Comparison of ENCODE assay signal across 8 cellular contexts in the genomic region with DNA sequence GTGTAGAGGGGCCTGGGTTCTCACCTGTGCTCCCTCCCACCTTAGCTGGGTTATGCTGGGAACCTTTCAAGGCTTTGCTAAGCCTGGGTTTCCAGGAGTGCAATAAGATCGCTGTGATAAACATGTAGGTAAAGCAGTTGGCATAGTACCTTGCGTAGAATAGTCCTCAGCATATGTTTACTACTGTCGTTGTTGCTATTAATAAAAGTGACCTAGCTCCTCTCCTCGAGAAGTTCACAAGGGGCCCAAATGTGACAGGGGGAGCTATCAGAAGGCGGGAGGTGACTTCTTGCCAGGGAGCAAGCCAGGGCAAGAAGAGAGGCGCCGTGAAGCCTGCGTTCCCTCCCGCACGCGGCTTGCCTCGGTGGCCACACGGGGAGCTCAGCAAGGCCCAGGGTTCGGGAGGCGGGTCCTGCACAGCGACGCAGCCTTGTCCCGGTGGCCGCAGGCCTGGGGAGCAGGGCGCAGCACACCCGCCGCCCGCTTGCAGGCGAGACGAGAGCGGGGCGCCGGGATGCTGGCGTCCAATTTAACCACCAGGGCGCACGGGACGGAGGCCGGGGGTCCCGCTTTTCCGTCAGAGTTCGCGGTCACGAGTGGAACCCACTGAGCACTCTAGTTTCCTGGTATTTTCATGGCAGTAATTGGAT.
DNase-seq lines count a peak whose midpoint lies in the region; ATAC-seq and TF ChIP-seq lines count a peak whose summit lies in the region.

No MANE protein-coding gene starts in this region.

- H3K9ac ChIP-seq in smooth muscle cell (ENCODE audit: low read depth), result peak overlapping the region; percentile 59

- no peak for TF ChIP-seq CTCF in A673 (conservative IDR thresholded peaks at IDR 0.05; ENCODE audit: low read depth, low read length)
- TF ChIP-seq CTCF in GM12864 (IDR thresholded peaks at IDR 0.05; ENCODE audit: low read depth, low read length, missing control alignments), result peak; percentile 15
- TF ChIP-seq CTCF in body of pancreas (IDR thresholded peaks at IDR 0.05), result peak in 3 of 7 experiments; percentile 18 to 28 (median 27)
- no peak for TF ChIP-seq CTCF in smooth muscle cell (IDR thresholded peaks at IDR 0.05; ENCODE audit: borderline replicate concordance, insufficient read depth, poor library complexity, severe bottlenecking)

- H3K27me3 ChIP-seq in A673 (replicated peaks; ENCODE audit: insufficient read depth, low read depth, low read length, poor library complexity), result peaks cover 79% of the 10 kb centered on the region
- no peaks in the 10 kb centered on the region for H3K27me3 ChIP-seq in body of pancreas
- no peaks in the 10 kb centered on the region for H3K27me3 ChIP-seq in smooth muscle cell (ENCODE audit: low read depth)

- H3K36me3 ChIP-seq in A673 (ENCODE audit: insufficient read depth, low read length, poor library complexity, severe bottlenecking) (no peaks in the 10 kb centered on the region), body of pancreas (replicated peaks in 1 of 2; ENCODE audit: insufficient read depth in 1 of 2, low read depth in 2 of 2) (no peaks in the 10 kb centered on the region), smooth muscle cell (ENCODE audit: low read depth) (no peaks in the 10 kb centered on the region)

- peak overlapping the region; percentile 40 for H3K4me3 ChIP-seq in A673 (ENCODE audit: low read depth, low read length, poor library complexity, severe bottlenecking)
- peak overlapping the region; percentile 66 for H3K4me3 ChIP-seq in GM12864 (ENCODE audit: low read depth, low read length)
- peak overlapping the region; percentile 17 to 48 for H3K4me3 ChIP-seq in body of pancreas
- H3K4me3 ChIP-seq in smooth muscle cell, result peak overlapping the region; percentile 57

- H4K20me1 ChIP-seq in smooth muscle cell (ENCODE audit: low read depth), result no peaks in the 10 kb centered on the region

- CTCF ChIA-PET in A673 (lab: Charles Lee), result interaction anchor here (0.5 kb wide), 1 partner anchor 425 kb away, joined by 3 read pairs; no protein-coding TSS in a partner anchor

- peak overlapping the region; percentile 90 for H2AFZ ChIP-seq in smooth muscle cell (ENCODE audit: low read depth)

- peaks cover 18% of the 10 kb centered on the region for H3F3A ChIP-seq in smooth muscle cell (ENCODE audit: low read depth)

- TF ChIP-seq POLR2A in body of pancreas (IDR thresholded peaks at IDR 0.05), result peak; percentile 0 to 48 (median 44)

- BruUV-seq in A673 (replicated peaks; lab: Mats Ljungman, UMichigan), result no TSS peak

- H3K4me1 ChIP-seq in A673 (ENCODE audit: insufficient read depth, low read length, poor library complexity, severe bottlenecking), result peaks cover 5% of the 10 kb centered on the region
- H3K4me1 ChIP-seq in body of pancreas, result peaks cover 20% of the 10 kb centered on the region
- H3K4me1 ChIP-seq in smooth muscle cell (ENCODE audit: low read depth), result peaks cover 23% of the 10 kb centered on the region

- WGBS in body of pancreas, 2 donors, result 4 to 63% methylated on average over 2 to 31 of the region's 38 CpGs
- WGBS in smooth muscle cell (ENCODE audit: low lambda C conversion rate), result 10% methylated on average over 26 of the region's 38 CpGs

- DNase-seq in A673 (ENCODE audit: low spot score) (no peak), GM12864 (ENCODE audit: low read depth) (no peak), NCI-H2196 treated with DMSO at 0.1 percent for 48 hours (lab: John Stamatoyannopoulos, UW; ENCODE audit: unreplicated experiment) (peak; percentile 55), body of pancreas (peak; percentile 33 to 51 (median 36)), iris pigment epithelial cell (ENCODE audit: low read depth) (peak; percentile 11), smooth muscle cell (lab: John Stamatoyannopoulos, UW; ENCODE audit: unreplicated experiment) (no peak), NK-92 (lab: John Stamatoyannopoulos, UW; ENCODE audit: unreplicated experiment) (no peak)

- intact Hi-C loops in A673 (cut with micrococcal nuclease; ENCODE audit: unreplicated experiment), result no loop called here
- intact Hi-C loops in body of pancreas (cut with DNase I), result no loop called here

- peak; percentile 13 for ATAC-seq in HG02610 (IDR thresholded peaks at IDR 0.05; ENCODE audit: unreplicated experiment)
- ATAC-seq in body of pancreas, result peak; percentile 53

- peak overlapping the region; percentile 86 for H3K4me2 ChIP-seq in smooth muscle cell

- POLR2A ChIA-PET in A673 (lab: Charles Lee; ENCODE audit: low non-redundant PET), result no interaction called here

- H3K9me3 ChIP-seq in A673 (ENCODE audit: low read depth, low read length, poor library complexity, severe bottlenecking) (no peaks in the 10 kb centered on the region), body of pancreas (no peaks in the 10 kb centered on the region), smooth muscle cell (replicated peaks; ENCODE audit: low read depth) (no peaks in the 10 kb centered on the region)

- no peak overlapping the region for H3K27ac ChIP-seq in A673 (ENCODE audit: low read depth, low read length, poor library complexity, severe bottlenecking)
- peak overlapping the region; percentile 50 to 93 (median 86) for H3K27ac ChIP-seq in body of pancreas
- H3K27ac ChIP-seq in smooth muscle cell (ENCODE audit: low read depth), result peak overlapping the region; percentile 72

- no peaks in the 10 kb centered on the region for H3K79me2 ChIP-seq in smooth muscle cell (ENCODE audit: low read depth)

Comparison
In these comparisons a context has a peak if more than half of its experiments do, and no peak if none do; other contexts are left out.
1. DNase-seq: peak in NCI-H2196 treated with DMSO at 0.1 percent for 48 hours (single experiment), body of pancreas (4 of 4) and iris pigment epithelial cell (single experiment); none in A673 (single experiment), GM12864 (single experiment), smooth muscle cell (single experiment) and NK-92 (single experiment).
2. Peak in every context shown above with its lines, with median percentiles within 50 percentile points of each other: H3K4me3 ChIP-seq.